27 cellular contexts compared by ENCODE assay signal in the genomic region with DNA sequence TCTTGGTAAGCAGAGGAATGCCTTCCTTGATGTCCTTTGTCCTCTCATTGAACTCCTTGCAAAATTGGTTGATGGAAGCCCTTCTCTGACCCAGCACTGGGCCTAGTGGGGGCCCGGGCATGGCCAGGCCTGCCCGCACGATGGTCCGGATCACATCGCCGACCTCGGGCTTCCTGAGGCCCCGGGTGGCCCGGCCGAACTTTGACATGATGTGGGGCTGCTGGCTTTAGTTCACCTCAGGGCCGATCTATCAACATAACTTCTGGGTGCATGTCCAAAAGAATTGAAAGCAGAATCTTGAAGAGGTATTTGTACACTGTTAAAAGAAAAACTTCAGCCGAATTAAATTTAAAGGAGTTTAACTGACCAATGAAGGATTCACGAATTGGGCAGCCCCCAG. TPM values are rescaled to one million over a fixed set of nuclear protein-coding genes. Genes with fewer than 3 reads are reported as not detected.
DNase-seq lines count a peak whose midpoint lies in the region; ATAC-seq, FAIRE-seq and TF ChIP-seq lines count a peak whose summit lies in the region.
"Had no signal": no experiment of that assay in that cellular context is flagged by ENCODE, and none has a peak within 500 bp of the region (broad histone marks: within the 10 kb centered on the region; RNA-seq: fewer than 3 reads in every experiment).

No MANE protein-coding gene starts in this region.

- intact Hi-C loops in heart right ventricle (cut with DNase I): no loop called here

- no peaks in the 10 kb centered on the region for H4K20me1 ChIP-seq in H1 (replicated peaks in 1 of 2; ENCODE audit: control insufficient read depth in 1 of 2, insufficient read depth in 2 of 2, low read length in 2 of 2)
- H4K20me1 ChIP-seq in smooth muscle cell (ENCODE audit: low read depth): no peaks in the 10 kb centered on the region
- H4K20me1 ChIP-seq: BLaER1 treated with 17β-estradiol and CSF1 and Interleukin-3, amounts not matched to agents 10 nM and 100 nM had no signal

- no peak overlapping the region for H3K27ac ChIP-seq in H1 (ENCODE audit: low read depth, low read length)
- no peak overlapping the region for H3K27ac ChIP-seq in neuronal stem cell (replicated peaks; ENCODE audit: low read length)
- H3K27ac ChIP-seq in heart right ventricle: no peak overlapping the region
- H3K27ac ChIP-seq in smooth muscle cell (ENCODE audit: low read depth): no peak overlapping the region
- H3K27ac ChIP-seq: A549 had no signal

- 92% methylated on average over 13 of the region's 13 CpGs; no CpG with 5 or more reads in 1 of the 2 experiments for WGBS in H1 (ENCODE audit: extremely low coverage in 1 of 2, insufficient coverage in 1 of 2, insufficient read length in 1 of 2, insufficient replicate concordance in 2 of 2, low coverage in 1 of 2, low lambda C conversion rate in 2 of 2, missing lambda C conversion rate in 1 of 2), 2 experiments
- no CpG with 5 or more reads among the region's 13 CpGs for WGBS in neuronal stem cell (ENCODE audit: extremely low coverage in 2 of 2, insufficient read length in 2 of 2, insufficient replicate concordance in 1 of 2), 2 donors
- 91 to 92% methylated on average over 13 of the region's 13 CpGs for WGBS in heart right ventricle, 2 donors
- 96% methylated on average over 13 of the region's 13 CpGs for WGBS in smooth muscle cell (ENCODE audit: low lambda C conversion rate)

- H3K56ac ChIP-seq in H1 (replicated peaks; ENCODE audit: insufficient read length, low read depth, low read length): no peak overlapping the region

- H3K79me2 ChIP-seq in H1 (ENCODE audit: control insufficient read depth in 1 of 2, insufficient read depth in 2 of 2, low read length in 2 of 2): no peaks in the 10 kb centered on the region
- H3K79me2 ChIP-seq in smooth muscle cell (ENCODE audit: low read depth): no peaks in the 10 kb centered on the region

- no peak overlapping the region for H4K91ac ChIP-seq in H1 (replicated peaks; ENCODE audit: insufficient read length, low read length)
- H4K91ac ChIP-seq in neuronal stem cell (ENCODE audit: low read depth, low read length, poor library complexity): no peak overlapping the region

- no peaks in the 10 kb centered on the region for H3K27me3 ChIP-seq in H1 (replicated peaks in 1 of 4; ENCODE audit: control insufficient read depth in 3 of 4, extremely low read depth in 1 of 4, insufficient read depth in 3 of 4, low read length in 3 of 4)
- no peaks in the 10 kb centered on the region for H3K27me3 ChIP-seq in neuronal stem cell (ENCODE audit: control insufficient read depth in 3 of 3, insufficient read depth in 3 of 3, low read depth in 1 of 3, low read length in 3 of 3)
- H3K27me3 ChIP-seq in heart right ventricle: no peaks in the 10 kb centered on the region
- H3K27me3 ChIP-seq in smooth muscle cell (ENCODE audit: low read depth): no peaks in the 10 kb centered on the region
- H3K27me3 ChIP-seq: BE2C; BLaER1 treated with 17β-estradiol and CSF1 and Interleukin-3, amounts not matched to agents 10 nM and 100 nM had no signal

- H3K9ac ChIP-seq in H1 (replicated peaks in 1 of 4; ENCODE audit: extremely low read depth in 1 of 4, low read depth in 3 of 4, low read length in 3 of 4): no peak overlapping the region
- H3K9ac ChIP-seq in neuronal stem cell (ENCODE audit: low read depth, low read length, poor library complexity): no peak overlapping the region
- no peak overlapping the region for H3K9ac ChIP-seq in smooth muscle cell (ENCODE audit: low read depth)
- H3K9ac ChIP-seq: BLaER1 treated with 17β-estradiol and CSF1 and Interleukin-3, amounts not matched to agents 10 nM and 100 nM had no signal

- no peak for DNase-seq in activated naive CD4-positive, alpha-beta T cell treated with anti-CD3 and anti-CD28 coated beads, Interleukin-2, amount 10 ng/mL, durations not matched to agents 7 days and 5 days
- no peak for DNase-seq in T-helper 17 cell
- DNase-seq in H1 (ENCODE audit: low read depth in 1 of 2, low spot score in 2 of 2): peak in 1 of 2 experiments; percentile 24
- no peak for DNase-seq in neuronal stem cell (ENCODE audit: low spot score)
- DNase-seq in DMS153 treated with DMSO at 0.1 percent for 48 hours (lab: John Stamatoyannopoulos, UW; ENCODE audit: unreplicated experiment): no peak
- DNase-seq in heart right ventricle: no peak
- DNase-seq in smooth muscle cell (lab: John Stamatoyannopoulos, UW; ENCODE audit: unreplicated experiment): no peak
- DNase-seq: 8988T; ACHN; AML-193; BE2C; CD4-positive, alpha-beta T cell; CD8-positive, alpha-beta memory T cell; DMS 273 treated with DMSO at 0.1 percent for 48 hours; DMS53; DMS79 treated with DMSO at 0.1 percent for 48 hours; GF-D8; GOT3; H9 had no signal

- H2BK120ac ChIP-seq in H1 (replicated peaks; ENCODE audit: low read depth, low read length): no peak overlapping the region
- H2BK120ac ChIP-seq in neuronal stem cell (ENCODE audit: low read depth, low read length): no peak overlapping the region

- H3K18ac ChIP-seq in H1 (ENCODE audit: extremely low read depth, low read length) (no peak overlapping the region), neuronal stem cell (ENCODE audit: low read length) (no peak overlapping the region)

- no peak for TF ChIP-seq EP300 in H1 (IDR thresholded peaks at IDR 0.05; ENCODE audit: borderline replicate concordance in 1 of 2, low read depth in 2 of 2, low read length in 2 of 2)

- TF ChIP-seq POLR2A in H1 (IDR thresholded peaks at IDR 0.05; ENCODE audit: control extremely low read depth in 1 of 2, low read depth in 2 of 2, low read length in 2 of 2): no peak

- no peak for TF ChIP-seq RAD21 in H1 (IDR thresholded peaks at IDR 0.05 in 1 of 2, conservative IDR thresholded peaks at IDR 0.05 in 1 of 2; ENCODE audit: low read depth in 2 of 2, low read length in 2 of 2)

- H3K23ac ChIP-seq in H1 (ENCODE audit: insufficient read length) (no peak overlapping the region), neuronal stem cell (ENCODE audit: low read depth, low read length, poor library complexity) (no peak overlapping the region)

- ATAC-seq in T-helper 17 cell (no peak), heart right ventricle (no peak)
- ATAC-seq: A549, HCT116 had no signal

- peaks cover 15% of the 10 kb centered on the region for H3K4me1 Mint-ChIP-seq in activated naive CD4-positive, alpha-beta T cell treated with anti-CD3 and anti-CD28 coated beads, Interleukin-2, amount 50 U/mL, for 24 hours
- H3K4me1 Mint-ChIP-seq in activated naive CD4-positive, alpha-beta T cell treated with anti-CD3 and anti-CD28 coated beads, Interleukin-2, amount 10 ng/mL, durations not matched to agents 7 days and 5 days: peaks cover 21% of the 10 kb centered on the region
- H3K4me1 Mint-ChIP-seq in T-helper 17 cell: peaks cover 11% of the 10 kb centered on the region

- no peak overlapping the region for H3K14ac ChIP-seq in H1 (ENCODE audit: insufficient read length)
- H3K14ac ChIP-seq in neuronal stem cell (ENCODE audit: low read length): no peak overlapping the region

- POLR2A ChIA-PET in H1 (lab: Charles Lee; ENCODE audit: partially characterized antibody): no interaction called here

- H2BK20ac ChIP-seq in H1 (ENCODE audit: low read length): no peak overlapping the region

- H3K4me3 Mint-ChIP-seq in activated naive CD4-positive, alpha-beta T cell treated with anti-CD3 and anti-CD28 coated beads, Interleukin-2, amount 50 U/mL, for 24 hours: no peak overlapping the region
- no peak overlapping the region for H3K4me3 Mint-ChIP-seq in activated naive CD4-positive, alpha-beta T cell treated with anti-CD3 and anti-CD28 coated beads, Interleukin-2, amount 10 ng/mL, durations not matched to agents 7 days and 5 days
- H3K4me3 Mint-ChIP-seq in T-helper 17 cell: no peak overlapping the region
- H3K4me3 Mint-ChIP-seq: CD14-positive monocyte; CD4-positive, alpha-beta T cell; CD8-positive, alpha-beta memory T cell; H9 had no signal

- H3F3A ChIP-seq in smooth muscle cell (ENCODE audit: low read depth): no peaks in the 10 kb centered on the region

- H4K8ac ChIP-seq in H1 (ENCODE audit: extremely low read depth, insufficient read depth, low read length) (no peak overlapping the region; the same call in 1 of the 2 replicates), neuronal stem cell (ENCODE audit: low read depth, low read length) (no peak overlapping the region)

- no peak overlapping the region for H4K5ac ChIP-seq in H1 (ENCODE audit: insufficient read length, low read depth, low read length)

- H3K27ac Mint-ChIP-seq in activated naive CD4-positive, alpha-beta T cell treated with anti-CD3 and anti-CD28 coated beads, Interleukin-2, amount 50 U/mL, for 24 hours: peak overlapping the region; percentile 32
- no peak overlapping the region for H3K27ac Mint-ChIP-seq in activated naive CD4-positive, alpha-beta T cell treated with anti-CD3 and anti-CD28 coated beads, Interleukin-2, amount 10 ng/mL, durations not matched to agents 7 days and 5 days
- H3K27ac Mint-ChIP-seq in T-helper 17 cell: peak overlapping the region; percentile 41
- H3K27ac Mint-ChIP-seq: CD4-positive, alpha-beta T cell; H9 had no signal

- H2AFZ ChIP-seq in H1 (ENCODE audit: low read length) (0 out of 2 replicates have a peak overlapping the region, but pooled peaks have one; percentile 22), neuronal stem cell (ENCODE audit: low read length) (peak overlapping the region; percentile 81), smooth muscle cell (ENCODE audit: low read depth) (no peak overlapping the region)

- no peak overlapping the region for H2AK5ac ChIP-seq in H1 (ENCODE audit: low read depth, low read length)
- H2AK5ac ChIP-seq in neuronal stem cell (ENCODE audit: low read depth, low read length): no peak overlapping the region

- no peak for FAIRE-seq in H1 (lab: Jason Lieb, UNC)
- FAIRE-seq: A549, D721Med, GM12891, GM18507 had no signal

- no peaks in the 10 kb centered on the region for H3K9me3 Mint-ChIP-seq in activated naive CD4-positive, alpha-beta T cell treated with anti-CD3 and anti-CD28 coated beads, Interleukin-2, amount 50 U/mL, for 24 hours
- H3K9me3 Mint-ChIP-seq in activated naive CD4-positive, alpha-beta T cell treated with anti-CD3 and anti-CD28 coated beads, Interleukin-2, amount 10 ng/mL, durations not matched to agents 7 days and 5 days: no peaks in the 10 kb centered on the region
- H3K9me3 Mint-ChIP-seq: CD4-positive, alpha-beta T cell; CD8-positive, alpha-beta memory T cell; H9 had no signal

- H3K79me1 ChIP-seq in H1 (ENCODE audit: low read depth, low read length) (no peaks in the 10 kb centered on the region), neuronal stem cell (ENCODE audit: low read depth, low read length) (no peaks in the 10 kb centered on the region)

- H2BK12ac ChIP-seq in H1 (ENCODE audit: low read depth, low read length) (no peak overlapping the region), neuronal stem cell (ENCODE audit: low read length) (no peak overlapping the region)

- H3K36me3 ChIP-seq in H1 (ENCODE audit: control insufficient read depth in 2 of 4, insufficient read depth in 4 of 4, low read length in 3 of 4): no peaks in the 10 kb centered on the region
- no peaks in the 10 kb centered on the region for H3K36me3 ChIP-seq in neuronal stem cell (replicated peaks in 1 of 2; ENCODE audit: control insufficient read depth in 2 of 2, insufficient read depth in 2 of 2, low read length in 2 of 2)
- no peaks in the 10 kb centered on the region for H3K36me3 ChIP-seq in heart right ventricle
- no peaks in the 10 kb centered on the region for H3K36me3 ChIP-seq in smooth muscle cell (ENCODE audit: low read depth)
- H3K36me3 ChIP-seq: BE2C; BLaER1 treated with 17β-estradiol and CSF1 and Interleukin-3, amounts not matched to agents 10 nM and 100 nM had no signal

- H3K4me2 ChIP-seq in H1 (ENCODE audit: insufficient read depth in 1 of 2, low read depth in 2 of 2, low read length in 2 of 2) (no peak overlapping the region), neuronal stem cell (ENCODE audit: insufficient read depth, low read length, poor library complexity, severe bottlenecking) (no peak overlapping the region), smooth muscle cell (no peak overlapping the region)
- H3K4me2 ChIP-seq: A549 had no signal

- TF ChIP-seq CTCF in H1 (IDR thresholded peaks at IDR 0.05; ENCODE audit: control extremely low read depth in 1 of 3, insufficient read depth in 1 of 3, low read depth in 1 of 3, low read length in 3 of 3) (no peak), heart right ventricle (IDR thresholded peaks at IDR 0.05) (no peak), smooth muscle cell (IDR thresholded peaks at IDR 0.05; ENCODE audit: borderline replicate concordance, insufficient read depth, poor library complexity, severe bottlenecking) (no peak)

- no peaks in the 10 kb centered on the region for H3K23me2 ChIP-seq in H1 (ENCODE audit: low read depth, low read length)

- no peaks in the 10 kb centered on the region for H3K4me1 ChIP-seq in H1 (replicated peaks in 1 of 4; ENCODE audit: control insufficient read depth in 3 of 4, insufficient read depth in 4 of 4, low read length in 3 of 4)
- H3K4me1 ChIP-seq in neuronal stem cell (ENCODE audit: control insufficient read depth in 2 of 2, insufficient read depth in 1 of 2, low read depth in 1 of 2, low read length in 2 of 2): no peaks in the 10 kb centered on the region
- peaks cover 0 to 8% (median 0%) of the 10 kb centered on the region in 9 donors for H3K4me1 ChIP-seq in heart right ventricle
- H3K4me1 ChIP-seq in smooth muscle cell (ENCODE audit: low read depth): no peaks in the 10 kb centered on the region
- H3K4me1 ChIP-seq: A549 had no signal

- H3K4ac ChIP-seq in H1 (replicated peaks; ENCODE audit: insufficient read length, low read depth, low read length) (no peak overlapping the region), neuronal stem cell (ENCODE audit: low read length) (no peak overlapping the region)

- H3K4me3 ChIP-seq in H1 (ENCODE audit: extremely low read depth in 1 of 4, insufficient read depth in 2 of 4, low read depth in 3 of 4, low read length in 4 of 4): no peak overlapping the region
- no peak overlapping the region for H3K4me3 ChIP-seq in neuronal stem cell (ENCODE audit: low read length in 2 of 2)
- H3K4me3 ChIP-seq in heart right ventricle: no peak overlapping the region
- no peak overlapping the region for H3K4me3 ChIP-seq in smooth muscle cell
- H3K4me3 ChIP-seq: A549; BLaER1 treated with 17β-estradiol and CSF1 and Interleukin-3, amounts not matched to agents 10 nM and 100 nM had no signal

- H2BK5ac ChIP-seq in H1 (ENCODE audit: low read depth, low read length): no peak overlapping the region
- no peak overlapping the region for H2BK5ac ChIP-seq in neuronal stem cell (ENCODE audit: low read length)

- CTCF ChIA-PET in activated naive CD4-positive, alpha-beta T cell treated with anti-CD3 and anti-CD28 coated beads, Interleukin-2, amount 10 ng/mL, durations not matched to agents 7 days and 5 days (lab: Charles Lee): interaction anchor here (0.7 kb wide), 1 partner anchor 8 kb away, joined by 3 read pairs; no protein-coding TSS in a partner anchor
- CTCF ChIA-PET in H1 (lab: Charles Lee; ENCODE audit: partially characterized antibody): interaction anchor here (0.7 to 1.4 kb wide), 2 partner anchors 12 to 106 kb away, joined by 3 to 5 read pairs; no protein-coding TSS in a partner anchor

- H3K9me3 ChIP-seq in T-helper 17 cell (ENCODE audit: control insufficient read depth, low read length, poor library complexity, severe bottlenecking): no peaks in the 10 kb centered on the region
- H3K9me3 ChIP-seq in H1 (ENCODE audit: insufficient read depth in 2 of 2, low read depth in 1 of 2, low read length in 1 of 2): no peaks in the 10 kb centered on the region
- H3K9me3 ChIP-seq in neuronal stem cell (replicated peaks in 1 of 2; ENCODE audit: control insufficient read depth in 2 of 2, insufficient read depth in 1 of 2, low read depth in 1 of 2, low read length in 2 of 2): no peaks in the 10 kb centered on the region
- H3K9me3 ChIP-seq in heart right ventricle: no peaks in the 10 kb centered on the region
- no peaks in the 10 kb centered on the region for H3K9me3 ChIP-seq in smooth muscle cell (replicated peaks; ENCODE audit: low read depth)
- H3K9me3 ChIP-seq: A549, BE2C had no signal

- H3K27me3 Mint-ChIP-seq in activated naive CD4-positive, alpha-beta T cell treated with anti-CD3 and anti-CD28 coated beads, Interleukin-2, amount 50 U/mL, for 24 hours: no peaks in the 10 kb centered on the region
- no peaks in the 10 kb centered on the region for H3K27me3 Mint-ChIP-seq in activated naive CD4-positive, alpha-beta T cell treated with anti-CD3 and anti-CD28 coated beads, Interleukin-2, amount 10 ng/mL, durations not matched to agents 7 days and 5 days
- peaks cover 7% of the 10 kb centered on the region for H3K27me3 Mint-ChIP-seq in T-helper 17 cell
- H3K27me3 Mint-ChIP-seq: CD4-positive, alpha-beta T cell had no signal

- no peaks in the 10 kb centered on the region for H3K36me3 Mint-ChIP-seq in activated naive CD4-positive, alpha-beta T cell treated with anti-CD3 and anti-CD28 coated beads, Interleukin-2, amount 50 U/mL, for 24 hours
- peaks cover 3% of the 10 kb centered on the region for H3K36me3 Mint-ChIP-seq in activated naive CD4-positive, alpha-beta T cell treated with anti-CD3 and anti-CD28 coated beads, Interleukin-2, amount 10 ng/mL, durations not matched to agents 7 days and 5 days
- peaks cover 2% of the 10 kb centered on the region for H3K36me3 Mint-ChIP-seq in T-helper 17 cell (ENCODE audit: low read depth)
- H3K36me3 Mint-ChIP-seq: CD14-positive monocyte; CD8-positive, alpha-beta memory T cell had no signal

- no peak overlapping the region for H2BK15ac ChIP-seq in H1 (ENCODE audit: low read length)
- no peak overlapping the region for H2BK15ac ChIP-seq in neuronal stem cell (ENCODE audit: low read length)

RNA-seq across cellular contexts. Expression of gene GNPDA1, which starts 24.1 kb away (rescaled TPM):
- total RNA-seq in T-helper 17 cell (10 to 100 TPM in 1 of 2 donors, 1 to 10 TPM in 1; 9.5 to 13.2 TPM), heart right ventricle (10 to 100 TPM; 18.9 to 24.3 (median 20.9) TPM), smooth muscle cell (20.7 and 29.6 TPM in 2 replicates)
- 93.6 and 94.3 TPM in 2 replicates for total RNA-seq in H1 (2021; fragmentation: NEBNext Ultra II Directional; extraction: Animal tissue kit (Norgen Biotek cat#: 25700))
- polyA plus RNA-seq in H1 (2011; rRNA removed) (33.0 and 40.5 TPM in 2 replicates), heart right ventricle (10 to 100 TPM; 11.6 to 14.3 TPM), smooth muscle cell (28.3 and 30.3 TPM in 2 replicates)
- 36.4 TPM for polyA plus RNA-seq in H1 (2011; cell fraction: cytosol; rRNA removed)
- 36.0 TPM for polyA plus RNA-seq in H1 (2011; cell fraction: nucleus; rRNA removed)
- polyA plus RNA-seq in H1 (2012, experiment 1 of 2): 80.2 to 92.6 TPM (median 81.5 TPM) in 4 replicates
- polyA plus RNA-seq in H1 (2012, experiment 2 of 2): 83.8 TPM
- polyA plus RNA-seq in H1 (2013, experiment 1 of 2): 57.1 TPM
- polyA plus RNA-seq in H1 (2013, experiment 2 of 2): 61.9 TPM
- polyA minus RNA-seq in H1 (2011; rRNA and poly(A)+ RNA removed): 34.9 and 53.7 TPM in 2 replicates
- 31.9 TPM for polyA minus RNA-seq in H1 (2011; cell fraction: cytosol; rRNA and poly(A)+ RNA removed)
- polyA minus RNA-seq in H1 (2011; cell fraction: nucleus; rRNA and poly(A)+ RNA removed): 24.4 TPM
- 83.7 TPM for polyA plus RNA-seq in neuronal stem cell (2013, experiment 1 of 2)
- polyA plus RNA-seq in neuronal stem cell (2013, experiment 2 of 2): 84.0 TPM
